ENCODE assay signal across 19 cellular contexts in genomic region chr14:53347046-53347445, GRCh38.
"Had no signal": no experiment of that assay in that cellular context is flagged by ENCODE, and none has a peak within 500 bp of the region (broad histone marks: within the 10 kb centered on the region; RNA-seq: fewer than 3 reads in every experiment).

No MANE protein-coding gene starts in this region.

- H3K36me3 ChIP-seq: colonic mucosa, tibial nerve, uterus had no signal

- H3K27ac Mint-ChIP-seq: activated CD4-positive, alpha-beta T cell treated with anti-CD3 and anti-CD28 coated beads, Interleukin-2, amount 10 ng/mL, durations not matched to agents 7 days and 5 days; activated CD8-positive, alpha-beta T cell treated with anti-CD3 and anti-CD28 coated beads, Interleukin-2, amount 10 ng/mL, durations not matched to agents 7 days and 5 days; activated naive CD4-positive, alpha-beta T cell treated with anti-CD3 and anti-CD28 coated beads, Interleukin-2, amount 10 ng/mL, durations not matched to agents 7 days and 5 days; activated naive CD8-positive, alpha-beta T cell treated with anti-CD3 and anti-CD28 coated beads, Interleukin-2, amount 50 U/mL, for 24 hours; activated T-cell treated with anti-CD3 and anti-CD28 coated beads, Interleukin-2, amount 50 U/mL, for 24 hours; activated T-helper 2 cell treated with anti-CD3 and anti-CD28 coated beads, Interferon-gamma antibody, Interleukin-2, Interleukin-4, amounts not matched to agents 10 μg/mL and 5 μg/mL and 100 μg/mL, durations not matched to agents 14 hours and 24 hours and 36 hours; brain; memory B cell; natural killer cell; stimulated activated naive CD8-positive, alpha-beta T cell treated with anti-CD3 and anti-CD28 coated beads, Interleukin-15, Interleukin-2, amounts not matched to agents 100 ng/mL and 50 ng/mL, for 24 hours had no signal

- H3K4me1 ChIP-seq: colonic mucosa, tibial nerve, uterus had no signal

- H3K27ac ChIP-seq: colonic mucosa, tibial nerve, uterus had no signal

- H3K4me3 Mint-ChIP-seq: activated CD4-positive, alpha-beta T cell treated with anti-CD3 and anti-CD28 coated beads, Interleukin-2, amount 10 ng/mL, durations not matched to agents 7 days and 5 days; activated CD8-positive, alpha-beta T cell treated with anti-CD3 and anti-CD28 coated beads, Interleukin-2, amount 10 ng/mL, durations not matched to agents 7 days and 5 days; activated naive CD4-positive, alpha-beta T cell treated with anti-CD3 and anti-CD28 coated beads, Interleukin-2, amount 10 ng/mL, durations not matched to agents 7 days and 5 days; activated naive CD8-positive, alpha-beta T cell treated with anti-CD3 and anti-CD28 coated beads, Interleukin-2, amount 50 U/mL, for 24 hours; activated T-cell treated with anti-CD3 and anti-CD28 coated beads, Interleukin-2, amount 50 U/mL, for 24 hours; brain; memory B cell; natural killer cell; stimulated activated naive CD8-positive, alpha-beta T cell treated with anti-CD3 and anti-CD28 coated beads, Interleukin-15, Interleukin-2, amounts not matched to agents 100 ng/mL and 50 ng/mL, for 24 hours had no signal

- H3K4me3 ChIP-seq: colonic mucosa, tibial nerve, uterus had no signal

- H3K9me3 ChIP-seq: colonic mucosa, tibial nerve, uterus had no signal

- ATAC-seq: activated CD4-positive, CD25-positive, alpha-beta regulatory T cell treated with anti-CD3 and anti-CD28 coated beads, Interleukin-2, amount 50 U/mL, for 24 hours; activated CD8-positive, alpha-beta T cell treated with anti-CD3 and anti-CD28 coated beads, Interleukin-2, amount 10 ng/mL, durations not matched to agents 7 days and 5 days; activated naive CD8-positive, alpha-beta T cell treated with anti-CD3 and anti-CD28 coated beads, Interleukin-2, amount 50 U/mL, for 24 hours; natural killer cell had no signal

- DNase-seq: activated CD4-positive, alpha-beta T cell treated with anti-CD3 and anti-CD28 coated beads, Interleukin-2, amount 10 ng/mL, durations not matched to agents 7 days and 5 days; activated CD8-positive, alpha-beta T cell treated with anti-CD3 and anti-CD28 coated beads, Interleukin-2, amount 10 ng/mL, durations not matched to agents 7 days and 5 days; activated naive CD4-positive, alpha-beta T cell treated with anti-CD3 and anti-CD28 coated beads, Interleukin-2, amount 10 ng/mL, durations not matched to agents 7 days and 5 days; activated naive CD8-positive, alpha-beta T cell treated with anti-CD3 and anti-CD28 coated beads, Interleukin-2, amount 50 U/mL, for 24 hours; activated T-cell treated with anti-CD3 and anti-CD28 coated beads, Interleukin-2, amount 50 U/mL, for 24 hours; anterior cingulate cortex; central memory CD4-positive, alpha-beta T cell; colonic mucosa; foreskin melanocyte; hypothalamus; natural killer cell; posterior cingulate gyrus; uterus had no signal

- H3K4me1 Mint-ChIP-seq: activated CD4-positive, alpha-beta T cell treated with anti-CD3 and anti-CD28 coated beads, Interleukin-2, amount 10 ng/mL, durations not matched to agents 7 days and 5 days; activated naive CD4-positive, alpha-beta T cell treated with anti-CD3 and anti-CD28 coated beads, Interleukin-2, amount 10 ng/mL, durations not matched to agents 7 days and 5 days; activated naive CD8-positive, alpha-beta T cell treated with anti-CD3 and anti-CD28 coated beads, Interleukin-2, amount 50 U/mL, for 24 hours; memory B cell; natural killer cell had no signal

- H3K27me3 Mint-ChIP-seq: activated CD4-positive, alpha-beta T cell treated with anti-CD3 and anti-CD28 coated beads, Interleukin-2, amount 10 ng/mL, durations not matched to agents 7 days and 5 days; activated naive CD4-positive, alpha-beta T cell treated with anti-CD3 and anti-CD28 coated beads, Interleukin-2, amount 10 ng/mL, durations not matched to agents 7 days and 5 days; activated naive CD8-positive, alpha-beta T cell treated with anti-CD3 and anti-CD28 coated beads, Interleukin-2, amount 50 U/mL, for 24 hours; activated T-cell treated with anti-CD3 and anti-CD28 coated beads, Interleukin-2, amount 50 U/mL, for 24 hours; memory B cell; stimulated activated naive CD8-positive, alpha-beta T cell treated with anti-CD3 and anti-CD28 coated beads, Interleukin-15, Interleukin-2, amounts not matched to agents 100 ng/mL and 50 ng/mL, for 24 hours had no signal

- H3K9me3 Mint-ChIP-seq: activated CD4-positive, alpha-beta T cell treated with anti-CD3 and anti-CD28 coated beads, Interleukin-2, amount 10 ng/mL, durations not matched to agents 7 days and 5 days; activated naive CD4-positive, alpha-beta T cell treated with anti-CD3 and anti-CD28 coated beads, Interleukin-2, amount 10 ng/mL, durations not matched to agents 7 days and 5 days; activated naive CD8-positive, alpha-beta T cell treated with anti-CD3 and anti-CD28 coated beads, Interleukin-2, amount 50 U/mL, for 24 hours; activated T-cell treated with anti-CD3 and anti-CD28 coated beads, Interleukin-2, amount 50 U/mL, for 24 hours; activated T-helper 2 cell treated with anti-CD3 and anti-CD28 coated beads, Interferon-gamma antibody, Interleukin-2, Interleukin-4, amounts not matched to agents 10 μg/mL and 5 μg/mL and 100 μg/mL, durations not matched to agents 14 hours and 24 hours and 36 hours; brain; memory B cell; natural killer cell; stimulated activated naive CD8-positive, alpha-beta T cell treated with anti-CD3 and anti-CD28 coated beads, Interleukin-15, Interleukin-2, amounts not matched to agents 100 ng/mL and 50 ng/mL, for 24 hours had no signal

- H3K36me3 Mint-ChIP-seq: activated naive CD4-positive, alpha-beta T cell treated with anti-CD3 and anti-CD28 coated beads, Interleukin-2, amount 10 ng/mL, durations not matched to agents 7 days and 5 days; brain; memory B cell; natural killer cell had no signal

- H3K27me3 ChIP-seq: colonic mucosa, tibial nerve, uterus had no signal
